10 cellular contexts compared by ENCODE assay signal in genomic region chr20:53070714-53071392, GRCh38.
A peak's percentile ranks its signal among the peaks of the same experiment; 100 is the strongest.
DNase-seq lines count a peak whose midpoint lies in the region; ATAC-seq and TF ChIP-seq lines count a peak whose summit lies in the region.
"Had no signal": no experiment of that assay in that cellular context is flagged by ENCODE, and none has a peak within 500 bp of the region (broad histone marks: within the 10 kb centered on the region; RNA-seq: fewer than 3 reads in every experiment).

No MANE protein-coding gene starts in this region.

- H3K36me3 Mint-ChIP-seq in effector memory CD8-positive, alpha-beta T cell (ENCODE audit: insufficient read depth): no peaks in the 10 kb centered on the region
- H3K36me3 Mint-ChIP-seq: activated naive CD8-positive, alpha-beta T cell had no signal

- no peaks in the 10 kb centered on the region for H3K9me2 ChIP-seq in neural cell (ENCODE audit: insufficient read depth, low read length)

- peak; percentile 75 for TF ChIP-seq EP300 in neural cell (conservative IDR thresholded peaks at IDR 0.05; ENCODE audit: poor library complexity, severe bottlenecking)

- H3K27me3 Mint-ChIP-seq in effector memory CD8-positive, alpha-beta T cell: peaks cover 61 to 69% of the 10 kb centered on the region in 2 donors

- no peaks in the 10 kb centered on the region for H3K36me3 ChIP-seq in neural cell (ENCODE audit: insufficient read depth, low read length)

- peak overlapping the region; percentile 40 for H3K9ac ChIP-seq in neural cell (ENCODE audit: low read length)

- no peak overlapping the region for H3K4me3 ChIP-seq in astrocyte of the spinal cord (ENCODE audit: low read depth, low read length)
- peak overlapping the region; percentile 24 for H3K4me3 ChIP-seq in neural cell (ENCODE audit: low read length)

- DNase-seq in DMS153 (lab: John Stamatoyannopoulos, UW) (peak; percentile 69), NCI-H69 (lab: John Stamatoyannopoulos, UW) (peak; percentile 34), astrocyte of the spinal cord (ENCODE audit: low read depth, low spot score) (peak; percentile 3), SKM-1 (lab: John Stamatoyannopoulos, UW; ENCODE audit: unreplicated experiment) (no peak), NCI-H345 treated with DMSO at 0.1 percent for 48 hours (lab: John Stamatoyannopoulos, UW; ENCODE audit: unreplicated experiment) (no peak)
- no peak for DNase-seq in effector memory CD8-positive, alpha-beta T cell
- DNase-seq: Karpas-422 had no signal

- in situ Hi-C loops in astrocyte of the spinal cord (cut with HindIII; ENCODE audit: low sequenced_read_pairs): no loop called here

- TF ChIP-seq CTCF in astrocyte of the spinal cord (IDR thresholded peaks at IDR 0.05; ENCODE audit: low read depth, low read length): no peak
- no peak for TF ChIP-seq CTCF in neural cell (IDR thresholded peaks at IDR 0.05; ENCODE audit: poor library complexity, severe bottlenecking)

- ATAC-seq in HG03469 (IDR thresholded peaks at IDR 0.05; ENCODE audit: unreplicated experiment): no peak
- no peak for ATAC-seq in effector memory CD8-positive, alpha-beta T cell (replicated peaks)

- peak overlapping the region; percentile 74 for H3K27ac ChIP-seq in neural cell (ENCODE audit: low read length)

- H3K9me3 Mint-ChIP-seq in effector memory CD8-positive, alpha-beta T cell: peaks cover 0 to 2% of the 10 kb centered on the region in 2 donors

- H2AFZ ChIP-seq in neural cell (ENCODE audit: low read depth, low read length): peak overlapping the region; percentile 11

- no peak overlapping the region for H3K4me3 Mint-ChIP-seq in effector memory CD8-positive, alpha-beta T cell
- H3K4me3 Mint-ChIP-seq: activated naive CD8-positive, alpha-beta T cell had no signal

- no peaks in the 10 kb centered on the region for H3K4me1 Mint-ChIP-seq in effector memory CD8-positive, alpha-beta T cell (ENCODE audit: low read depth in 2 of 2)

- no peaks in the 10 kb centered on the region for H3K9me3 ChIP-seq in neural cell (ENCODE audit: low read length)

- H3F3A ChIP-seq in neural cell (ENCODE audit: insufficient read depth, low read length, poor library complexity, severe bottlenecking): no peaks in the 10 kb centered on the region

- no peak for TF ChIP-seq RAD21 in neural cell (conservative IDR thresholded peaks at IDR 0.05)

- H3K27ac Mint-ChIP-seq in effector memory CD8-positive, alpha-beta T cell: no peak overlapping the region
- H3K27ac Mint-ChIP-seq: activated naive CD8-positive, alpha-beta T cell had no signal

- no peaks in the 10 kb centered on the region for H3K79me2 ChIP-seq in neural cell (replicated peaks; ENCODE audit: insufficient read depth, low read length)

- peak overlapping the region; percentile 56 for H3K4me2 ChIP-seq in neural cell (ENCODE audit: low read length)

- H3K27me3 ChIP-seq in neural cell (ENCODE audit: insufficient read depth, low read depth, low read length): no peaks in the 10 kb centered on the region

- no peaks in the 10 kb centered on the region for H4K20me1 ChIP-seq in neural cell (ENCODE audit: insufficient read depth)

TF ChIP-seq in neural cell, 6 proteins besides CTCF, POLR2A, EP300 and RAD21:
- TF ChIP-seq TAF1 (IDR thresholded peaks at IDR 0.05; ENCODE audit: low read depth): no peak
- peak; percentile 44 for TF ChIP-seq POLR2AphosphoS5 (IDR thresholded peaks at IDR 0.05)
- TF ChIP-seq SMC3 (conservative IDR thresholded peaks at IDR 0.05; ENCODE audit: poor library complexity): no peak
- TF ChIP-seq, protein P1, sequence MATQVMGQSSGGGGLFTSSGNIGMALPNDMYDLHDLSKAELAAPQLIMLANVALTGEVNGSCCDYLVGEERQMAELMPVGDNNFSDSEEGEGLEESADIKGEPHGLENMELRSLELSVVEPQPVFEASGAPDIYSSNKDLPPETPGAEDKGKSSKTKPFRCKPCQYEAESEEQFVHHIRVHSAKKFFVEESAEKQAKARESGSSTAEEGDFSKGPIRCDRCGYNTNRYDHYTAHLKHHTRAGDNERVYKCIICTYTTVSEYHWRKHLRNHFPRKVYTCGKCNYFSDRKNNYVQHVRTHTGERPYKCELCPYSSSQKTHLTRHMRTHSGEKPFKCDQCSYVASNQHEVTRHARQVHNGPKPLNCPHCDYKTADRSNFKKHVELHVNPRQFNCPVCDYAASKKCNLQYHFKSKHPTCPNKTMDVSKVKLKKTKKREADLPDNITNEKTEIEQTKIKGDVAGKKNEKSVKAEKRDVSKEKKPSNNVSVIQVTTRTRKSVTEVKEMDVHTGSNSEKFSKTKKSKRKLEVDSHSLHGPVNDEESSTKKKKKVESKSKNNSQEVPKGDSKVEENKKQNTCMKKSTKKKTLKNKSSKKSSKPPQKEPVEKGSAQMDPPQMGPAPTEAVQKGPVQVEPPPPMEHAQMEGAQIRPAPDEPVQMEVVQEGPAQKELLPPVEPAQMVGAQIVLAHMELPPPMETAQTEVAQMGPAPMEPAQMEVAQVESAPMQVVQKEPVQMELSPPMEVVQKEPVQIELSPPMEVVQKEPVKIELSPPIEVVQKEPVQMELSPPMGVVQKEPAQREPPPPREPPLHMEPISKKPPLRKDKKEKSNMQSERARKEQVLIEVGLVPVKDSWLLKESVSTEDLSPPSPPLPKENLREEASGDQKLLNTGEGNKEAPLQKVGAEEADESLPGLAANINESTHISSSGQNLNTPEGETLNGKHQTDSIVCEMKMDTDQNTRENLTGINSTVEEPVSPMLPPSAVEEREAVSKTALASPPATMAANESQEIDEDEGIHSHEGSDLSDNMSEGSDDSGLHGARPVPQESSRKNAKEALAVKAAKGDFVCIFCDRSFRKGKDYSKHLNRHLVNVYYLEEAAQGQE (IDR thresholded peaks at IDR 0.05; ENCODE audit: borderline replicate concordance): peak; percentile 29

Comparison
In these comparisons a context has a peak if more than half of its experiments do, and no peak if none do; other contexts are left out.
1. DNase-seq: peak in DMS153 (single experiment), NCI-H69 (single experiment) and astrocyte of the spinal cord (single experiment); none in SKM-1 (single experiment), effector memory CD8-positive, alpha-beta T cell (0 of 3) and NCI-H345 treated with DMSO at 0.1 percent for 48 hours (single experiment).